ENCODE assay signal across 1 cellular context in the genomic region with DNA sequence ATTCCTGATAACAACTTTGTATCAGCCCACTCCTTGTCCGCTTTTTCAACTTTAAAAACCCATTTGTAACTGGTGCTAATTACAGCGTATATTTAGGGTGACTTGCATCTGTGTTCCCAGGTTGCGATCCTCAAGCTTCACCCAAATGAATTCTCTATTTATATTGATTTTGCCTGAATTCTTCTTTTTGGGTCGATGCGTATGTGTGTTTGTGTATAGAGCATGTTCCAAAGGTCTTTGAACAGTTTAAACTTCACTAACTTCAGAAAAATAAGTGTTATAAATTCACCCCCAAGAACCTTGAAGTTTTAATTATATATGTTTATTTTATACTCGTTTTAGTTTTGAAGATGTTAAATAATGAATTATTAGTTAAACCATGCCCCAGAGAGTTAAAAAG.
A peak's percentile ranks its signal among the peaks of the same experiment; 100 is the strongest.
TF ChIP-seq lines count a peak whose summit lies in the region.

No MANE protein-coding gene starts in this region.

TF ChIP-seq in HepG2, 621 proteins besides CTCF, POLR2A, EP300 and RAD21:
- TF ChIP-seq ZSCAN29 (CRISPR knock-in tag; conservative IDR thresholded peaks at IDR 0.05): no peak
- TF ChIP-seq BRCA1 (CRISPR knock-in tag; IDR thresholded peaks at IDR 0.05): no peak
- no peak for TF ChIP-seq NR2C2 (CRISPR knock-in tag; IDR thresholded peaks at IDR 0.05; ENCODE audit: borderline replicate concordance)
- no peak for TF ChIP-seq ATF4 (CRISPR knock-in tag; IDR thresholded peaks at IDR 0.05)
- TF ChIP-seq ZIK1 (CRISPR knock-in tag; IDR thresholded peaks at IDR 0.05; ENCODE audit: borderline replicate concordance, low read depth): no peak
- TF ChIP-seq KAT2B (IDR thresholded peaks at IDR 0.05; ENCODE audit: borderline replicate concordance, low read depth, low read length): peak; percentile 92
- 0 out of 2 replicates have a peak, but pooled peaks have one; percentile 12 for TF ChIP-seq PAXIP1 (CRISPR knock-in tag; conservative IDR thresholded peaks at IDR 0.05)
- no peak for TF ChIP-seq ZNF746 (CRISPR knock-in tag; IDR thresholded peaks at IDR 0.05)
- no peak for TF ChIP-seq ZNF773 (CRISPR knock-in tag; IDR thresholded peaks at IDR 0.05; ENCODE audit: borderline replicate concordance)
- no peak for TF ChIP-seq ZNF713 (CRISPR knock-in tag; IDR thresholded peaks at IDR 0.05)
- TF ChIP-seq JARID2 (CRISPR knock-in tag; IDR thresholded peaks at IDR 0.05; ENCODE audit: insufficient replicate concordance): no peak
- no peak for TF ChIP-seq ZFAT (CRISPR knock-in tag; conservative IDR thresholded peaks at IDR 0.05)
- TF ChIP-seq, protein P1, sequence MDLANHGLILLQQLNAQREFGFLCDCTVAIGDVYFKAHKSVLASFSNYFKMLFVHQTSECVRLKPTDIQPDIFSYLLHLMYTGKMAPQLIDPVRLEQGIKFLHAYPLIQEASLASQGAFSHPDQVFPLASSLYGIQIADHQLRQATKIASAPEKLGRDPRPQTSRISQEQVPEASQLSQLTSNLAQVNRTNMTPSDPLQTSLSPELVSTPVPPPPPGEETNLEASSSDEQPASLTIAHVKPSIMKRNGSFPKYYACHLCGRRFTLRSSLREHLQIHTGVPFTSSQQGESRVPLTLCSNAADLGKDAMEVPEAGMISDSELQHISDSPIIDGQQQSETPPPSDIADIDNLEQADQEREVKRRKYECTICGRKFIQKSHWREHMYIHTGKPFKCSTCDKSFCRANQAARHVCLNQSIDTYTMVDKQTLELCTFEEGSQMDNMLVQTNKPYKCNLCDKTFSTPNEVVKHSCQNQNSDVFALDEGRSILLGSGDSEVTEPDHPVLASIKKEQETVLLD (CRISPR knock-in tag; IDR thresholded peaks at IDR 0.05; ENCODE audit: low read depth): no peak
- 0 out of 2 replicates have a peak, but pooled peaks have one; percentile 21 for TF ChIP-seq ONECUT2 (CRISPR knock-in tag; IDR thresholded peaks at IDR 0.05)
- TF ChIP-seq, protein P2, sequence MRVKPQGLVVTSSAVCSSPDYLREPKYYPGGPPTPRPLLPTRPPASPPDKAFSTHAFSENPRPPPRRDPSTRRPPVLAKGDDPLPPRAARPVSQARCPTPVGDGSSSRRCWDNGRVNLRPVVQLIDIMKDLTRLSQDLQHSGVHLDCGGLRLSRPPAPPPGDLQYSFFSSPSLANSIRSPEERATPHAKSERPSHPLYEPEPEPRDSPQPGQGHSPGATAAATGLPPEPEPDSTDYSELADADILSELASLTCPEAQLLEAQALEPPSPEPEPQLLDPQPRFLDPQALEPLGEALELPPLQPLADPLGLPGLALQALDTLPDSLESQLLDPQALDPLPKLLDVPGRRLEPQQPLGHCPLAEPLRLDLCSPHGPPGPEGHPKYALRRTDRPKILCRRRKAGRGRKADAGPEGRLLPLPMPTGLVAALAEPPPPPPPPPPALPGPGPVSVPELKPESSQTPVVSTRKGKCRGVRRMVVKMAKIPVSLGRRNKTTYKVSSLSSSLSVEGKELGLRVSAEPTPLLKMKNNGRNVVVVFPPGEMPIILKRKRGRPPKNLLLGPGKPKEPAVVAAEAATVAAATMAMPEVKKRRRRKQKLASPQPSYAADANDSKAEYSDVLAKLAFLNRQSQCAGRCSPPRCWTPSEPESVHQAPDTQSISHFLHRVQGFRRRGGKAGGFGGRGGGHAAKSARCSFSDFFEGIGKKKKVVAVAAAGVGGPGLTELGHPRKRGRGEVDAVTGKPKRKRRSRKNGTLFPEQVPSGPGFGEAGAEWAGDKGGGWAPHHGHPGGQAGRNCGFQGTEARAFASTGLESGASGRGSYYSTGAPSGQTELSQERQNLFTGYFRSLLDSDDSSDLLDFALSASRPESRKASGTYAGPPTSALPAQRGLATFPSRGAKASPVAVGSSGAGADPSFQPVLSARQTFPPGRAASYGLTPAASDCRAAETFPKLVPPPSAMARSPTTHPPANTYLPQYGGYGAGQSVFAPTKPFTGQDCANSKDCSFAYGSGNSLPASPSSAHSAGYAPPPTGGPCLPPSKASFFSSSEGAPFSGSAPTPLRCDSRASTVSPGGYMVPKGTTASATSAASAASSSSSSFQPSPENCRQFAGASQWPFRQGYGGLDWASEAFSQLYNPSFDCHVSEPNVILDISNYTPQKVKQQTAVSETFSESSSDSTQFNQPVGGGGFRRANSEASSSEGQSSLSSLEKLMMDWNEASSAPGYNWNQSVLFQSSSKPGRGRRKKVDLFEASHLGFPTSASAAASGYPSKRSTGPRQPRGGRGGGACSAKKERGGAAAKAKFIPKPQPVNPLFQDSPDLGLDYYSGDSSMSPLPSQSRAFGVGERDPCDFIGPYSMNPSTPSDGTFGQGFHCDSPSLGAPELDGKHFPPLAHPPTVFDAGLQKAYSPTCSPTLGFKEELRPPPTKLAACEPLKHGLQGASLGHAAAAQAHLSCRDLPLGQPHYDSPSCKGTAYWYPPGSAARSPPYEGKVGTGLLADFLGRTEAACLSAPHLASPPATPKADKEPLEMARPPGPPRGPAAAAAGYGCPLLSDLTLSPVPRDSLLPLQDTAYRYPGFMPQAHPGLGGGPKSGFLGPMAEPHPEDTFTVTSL (CRISPR knock-in tag; IDR thresholded peaks at IDR 0.05; ENCODE audit: borderline replicate concordance): peak; percentile 35; the same call in 1 of the 2 replicates
- no peak for TF ChIP-seq SATB2 (CRISPR knock-in tag; IDR thresholded peaks at IDR 0.05)
- TF ChIP-seq, protein P3, sequence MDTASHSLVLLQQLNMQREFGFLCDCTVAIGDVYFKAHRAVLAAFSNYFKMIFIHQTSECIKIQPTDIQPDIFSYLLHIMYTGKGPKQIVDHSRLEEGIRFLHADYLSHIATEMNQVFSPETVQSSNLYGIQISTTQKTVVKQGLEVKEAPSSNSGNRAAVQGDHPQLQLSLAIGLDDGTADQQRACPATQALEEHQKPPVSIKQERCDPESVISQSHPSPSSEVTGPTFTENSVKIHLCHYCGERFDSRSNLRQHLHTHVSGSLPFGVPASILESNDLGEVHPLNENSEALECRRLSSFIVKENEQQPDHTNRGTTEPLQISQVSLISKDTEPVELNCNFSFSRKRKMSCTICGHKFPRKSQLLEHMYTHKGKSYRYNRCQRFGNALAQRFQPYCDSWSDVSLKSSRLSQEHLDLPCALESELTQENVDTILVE (CRISPR knock-in tag; IDR thresholded peaks at IDR 0.05): no peak
- no peak for TF ChIP-seq RXRA (CRISPR knock-in tag; IDR thresholded peaks at IDR 0.05)
- no peak for TF ChIP-seq MXD1 (CRISPR knock-in tag; IDR thresholded peaks at IDR 0.05)
- TF ChIP-seq, protein P4, sequence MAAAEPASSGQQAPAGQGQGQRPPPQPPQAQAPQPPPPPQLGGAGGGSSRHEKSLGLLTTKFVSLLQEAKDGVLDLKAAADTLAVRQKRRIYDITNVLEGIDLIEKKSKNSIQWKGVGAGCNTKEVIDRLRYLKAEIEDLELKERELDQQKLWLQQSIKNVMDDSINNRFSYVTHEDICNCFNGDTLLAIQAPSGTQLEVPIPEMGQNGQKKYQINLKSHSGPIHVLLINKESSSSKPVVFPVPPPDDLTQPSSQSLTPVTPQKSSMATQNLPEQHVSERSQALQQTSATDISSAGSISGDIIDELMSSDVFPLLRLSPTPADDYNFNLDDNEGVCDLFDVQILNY (CRISPR knock-in tag; conservative IDR thresholded peaks at IDR 0.05): no peak
- TF ChIP-seq ZEB1 (IDR thresholded peaks at IDR 0.05; ENCODE audit: insufficient replicate concordance, low read depth): no peak
- TF ChIP-seq, protein P5, sequence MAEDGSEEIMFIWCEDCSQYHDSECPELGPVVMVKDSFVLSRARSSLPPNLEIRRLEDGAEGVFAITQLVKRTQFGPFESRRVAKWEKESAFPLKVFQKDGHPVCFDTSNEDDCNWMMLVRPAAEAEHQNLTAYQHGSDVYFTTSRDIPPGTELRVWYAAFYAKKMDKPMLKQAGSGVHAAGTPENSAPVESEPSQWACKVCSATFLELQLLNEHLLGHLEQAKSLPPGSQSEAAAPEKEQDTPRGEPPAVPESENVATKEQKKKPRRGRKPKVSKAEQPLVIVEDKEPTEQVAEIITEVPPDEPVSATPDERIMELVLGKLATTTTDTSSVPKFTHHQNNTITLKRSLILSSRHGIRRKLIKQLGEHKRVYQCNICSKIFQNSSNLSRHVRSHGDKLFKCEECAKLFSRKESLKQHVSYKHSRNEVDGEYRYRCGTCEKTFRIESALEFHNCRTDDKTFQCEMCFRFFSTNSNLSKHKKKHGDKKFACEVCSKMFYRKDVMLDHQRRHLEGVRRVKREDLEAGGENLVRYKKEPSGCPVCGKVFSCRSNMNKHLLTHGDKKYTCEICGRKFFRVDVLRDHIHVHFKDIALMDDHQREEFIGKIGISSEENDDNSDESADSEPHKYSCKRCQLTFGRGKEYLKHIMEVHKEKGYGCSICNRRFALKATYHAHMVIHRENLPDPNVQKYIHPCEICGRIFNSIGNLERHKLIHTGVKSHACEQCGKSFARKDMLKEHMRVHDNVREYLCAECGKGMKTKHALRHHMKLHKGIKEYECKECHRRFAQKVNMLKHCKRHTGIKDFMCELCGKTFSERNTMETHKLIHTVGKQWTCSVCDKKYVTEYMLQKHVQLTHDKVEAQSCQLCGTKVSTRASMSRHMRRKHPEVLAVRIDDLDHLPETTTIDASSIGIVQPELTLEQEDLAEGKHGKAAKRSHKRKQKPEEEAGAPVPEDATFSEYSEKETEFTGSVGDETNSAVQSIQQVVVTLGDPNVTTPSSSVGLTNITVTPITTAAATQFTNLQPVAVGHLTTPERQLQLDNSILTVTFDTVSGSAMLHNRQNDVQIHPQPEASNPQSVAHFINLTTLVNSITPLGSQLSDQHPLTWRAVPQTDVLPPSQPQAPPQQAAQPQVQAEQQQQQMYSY (CRISPR knock-in tag; IDR thresholded peaks at IDR 0.05): no peak
- TF ChIP-seq TGIF2 (CRISPR knock-in tag; IDR thresholded peaks at IDR 0.05): no peak
- TF ChIP-seq HNRNPK (IDR thresholded peaks at IDR 0.05; ENCODE audit: low read depth, low read length, poor library complexity, severe bottlenecking): no peak
